ENCODE assay signal across 23 cellular contexts in the genomic region with DNA sequence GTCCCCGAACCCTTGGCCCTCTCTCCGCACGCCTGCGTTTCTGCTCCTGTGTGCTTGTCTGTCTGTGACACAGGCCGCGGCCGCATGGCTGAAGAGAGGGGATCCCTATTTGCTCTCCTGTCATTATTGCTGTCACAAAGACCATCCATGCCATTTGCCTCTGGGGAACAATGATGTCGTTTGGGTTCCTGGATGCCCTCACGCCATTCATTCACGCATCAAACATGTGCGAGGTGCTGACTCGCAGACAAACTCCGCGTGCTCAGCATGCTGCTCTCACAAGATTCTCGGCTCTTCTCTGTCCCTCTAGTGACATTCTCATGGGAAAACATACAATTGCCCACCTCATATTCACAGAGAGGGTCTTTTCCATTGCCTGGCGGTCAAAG.
DNase-seq lines count a peak whose midpoint lies in the region; ATAC-seq, FAIRE-seq and TF ChIP-seq lines count a peak whose summit lies in the region.
"Had no signal": no experiment of that assay in that cellular context is flagged by ENCODE, and none has a peak within 500 bp of the region (broad histone marks: within the 10 kb centered on the region; RNA-seq: fewer than 3 reads in every experiment).

No MANE protein-coding gene starts in this region.

- H3K4me1 ChIP-seq in right cardiac atrium (ENCODE audit: control insufficient read depth, insufficient read depth, low read length): no peaks in the 10 kb centered on the region
- no peaks in the 10 kb centered on the region for H3K4me1 ChIP-seq in lung (ENCODE audit: control insufficient read depth in 2 of 2, insufficient read depth in 2 of 2, low read length in 2 of 2)
- H3K4me1 ChIP-seq in testis: no peaks in the 10 kb centered on the region
- H3K4me1 ChIP-seq: adrenal gland, gastroesophageal sphincter, right lobe of liver, vagina had no signal

- ATAC-seq in right cardiac atrium (no peak), lung (ENCODE audit: insufficient read depth, low FRiP score) (no peak), GM18868 (IDR thresholded peaks at IDR 0.05; ENCODE audit: unreplicated experiment) (no peak)
- ATAC-seq: gastroesophageal sphincter, left cardiac atrium, right lobe of liver had no signal

- H3K4me1 Mint-ChIP-seq in activated CD4-positive, alpha-beta memory T cell treated with anti-CD3 and anti-CD28 coated beads, Interleukin-2, amount 10 ng/mL, durations not matched to agents 7 days and 5 days: peaks cover 34% of the 10 kb centered on the region

- CTCF ChIA-PET in activated CD4-positive, alpha-beta memory T cell treated with anti-CD3 and anti-CD28 coated beads, Interleukin-2, amount 10 ng/mL, durations not matched to agents 7 days and 5 days (lab: Charles Lee): no interaction called here

- no peaks in the 10 kb centered on the region for H3K36me3 ChIP-seq in lung (ENCODE audit: control insufficient read depth in 2 of 2, insufficient read depth in 2 of 2, low read length in 2 of 2)
- no peaks in the 10 kb centered on the region for H3K36me3 ChIP-seq in testis (ENCODE audit: low read depth, missing control alignments)
- H3K36me3 ChIP-seq: adrenal gland, gastroesophageal sphincter, right lobe of liver, vagina, WERI-Rb-1 had no signal

- DNase-seq in cardiac septum (ENCODE audit: low spot score): peak; percentile 65
- DNase-seq in right cardiac atrium: no peak
- no peak for DNase-seq in activated CD4-positive, alpha-beta memory T cell treated with anti-CD3 and anti-CD28 coated beads, Interleukin-2, amount 10 ng/mL, durations not matched to agents 7 days and 5 days
- peak; percentile 17 for DNase-seq in lung (ENCODE audit: low spot score)
- DNase-seq in testis: peak; percentile 6
- no peak for DNase-seq in HTR-8/SVneo (ENCODE audit: insufficient read length, low spot score)
- DNase-seq in SK-N-DZ (ENCODE audit: low spot score): no peak
- DNase-seq: dermis blood vessel endothelial cell, HFFc6, left cardiac atrium, NCI-H1092 treated with DMSO at 0.1 percent for 48 hours, NCI-H2081 treated with DMSO at 0.1 percent for 48 hours, right lobe of liver, substantia nigra, WERI-Rb-1 had no signal

- H3K4me3 ChIP-seq in right cardiac atrium (ENCODE audit: low read length) (no peak overlapping the region), lung (no peak overlapping the region), testis (no peak overlapping the region)
- H3K4me3 ChIP-seq: adrenal gland, gastroesophageal sphincter, mucosa of descending colon, right lobe of liver, vagina had no signal

- WGBS in right cardiac atrium: 91% methylated on average over 16 of the region's 16 CpGs
- 85 to 89% methylated on average over 16 of the region's 16 CpGs for WGBS in lung, 2 donors
- WGBS in testis, 2 donors: 90 to 91% methylated on average over 9 to 16 of the region's 16 CpGs

- H3K27me3 ChIP-seq in right cardiac atrium (ENCODE audit: control insufficient read depth, insufficient read depth) (no peaks in the 10 kb centered on the region), lung (ENCODE audit: control insufficient read depth, insufficient read depth) (no peaks in the 10 kb centered on the region), testis (no peaks in the 10 kb centered on the region)
- H3K27me3 ChIP-seq: adrenal gland, gastroesophageal sphincter, right lobe of liver, vagina had no signal

- TF ChIP-seq CTCF in lung (IDR thresholded peaks at IDR 0.05; ENCODE audit: control extremely low read depth, extremely low read depth): no peak
- TF ChIP-seq CTCF in testis (IDR thresholded peaks at IDR 0.05): no peak

- no peaks in the 10 kb centered on the region for H3K36me3 Mint-ChIP-seq in activated CD4-positive, alpha-beta memory T cell treated with anti-CD3 and anti-CD28 coated beads, Interleukin-2, amount 10 ng/mL, durations not matched to agents 7 days and 5 days (ENCODE audit: low read depth)

- no peaks in the 10 kb centered on the region for H3K9me3 Mint-ChIP-seq in activated CD4-positive, alpha-beta memory T cell treated with anti-CD3 and anti-CD28 coated beads, Interleukin-2, amount 10 ng/mL, durations not matched to agents 7 days and 5 days
- H3K9me3 Mint-ChIP-seq: HFFc6 had no signal

- H3K27ac ChIP-seq in right cardiac atrium (ENCODE audit: low read length): no peak overlapping the region
- H3K27ac ChIP-seq in lung (ENCODE audit: low read depth in 1 of 2, low read length in 1 of 2): no peak overlapping the region
- no peak overlapping the region for H3K27ac ChIP-seq in testis
- H3K27ac ChIP-seq: adrenal gland, gastroesophageal sphincter, right lobe of liver, RWPE1, vagina, WERI-Rb-1 had no signal

- no peak for TF ChIP-seq POLR2A in testis (IDR thresholded peaks at IDR 0.05)

- H3K27me3 Mint-ChIP-seq in activated CD4-positive, alpha-beta memory T cell treated with anti-CD3 and anti-CD28 coated beads, Interleukin-2, amount 10 ng/mL, durations not matched to agents 7 days and 5 days: peaks cover 5% of the 10 kb centered on the region

- no peaks in the 10 kb centered on the region for H3K9me3 ChIP-seq in right cardiac atrium (ENCODE audit: control insufficient read depth, low read length)
- no peaks in the 10 kb centered on the region for H3K9me3 ChIP-seq in lung (ENCODE audit: control insufficient read depth in 2 of 2, insufficient read depth in 1 of 2, low read length in 1 of 2)
- no peaks in the 10 kb centered on the region for H3K9me3 ChIP-seq in testis
- H3K9me3 ChIP-seq: adrenal gland, gastroesophageal sphincter, mucosa of descending colon, right lobe of liver, vagina had no signal

- POLR2A ChIA-PET in activated CD4-positive, alpha-beta memory T cell treated with anti-CD3 and anti-CD28 coated beads, Interleukin-2, amount 10 ng/mL, durations not matched to agents 7 days and 5 days (lab: Charles Lee): no interaction called here

- no peak overlapping the region for H3K4me3 Mint-ChIP-seq in activated CD4-positive, alpha-beta memory T cell treated with anti-CD3 and anti-CD28 coated beads, Interleukin-2, amount 10 ng/mL, durations not matched to agents 7 days and 5 days
- H3K4me3 Mint-ChIP-seq: HFFc6 had no signal

- H3K27ac Mint-ChIP-seq in activated CD4-positive, alpha-beta memory T cell treated with anti-CD3 and anti-CD28 coated beads, Interleukin-2, amount 10 ng/mL, durations not matched to agents 7 days and 5 days: peak overlapping the region; percentile 57
- H3K27ac Mint-ChIP-seq: HFFc6 had no signal

- FAIRE-seq in HTR-8/SVneo (lab: Jason Lieb, UNC): no peak
- FAIRE-seq: bronchial epithelial cell, D721Med had no signal

- intact Hi-C loops in cardiac septum (cut with DNase I) (no loop called here), right cardiac atrium (cut with DNase I) (no loop called here), testis (cut with DNase I; ENCODE audit: low total_unique reads) (no loop called here)

Comparison
In these comparisons a context has a peak if more than half of its experiments do, and no peak if none do; other contexts are left out.
1. DNase-seq: peak in cardiac septum (single experiment), lung (single experiment) and testis (single experiment); none in right cardiac atrium (0 of 3), activated CD4-positive, alpha-beta memory T cell treated with anti-CD3 and anti-CD28 coated beads, Interleukin-2, amount 10 ng/mL, durations not matched to agents 7 days and 5 days (single experiment), HTR-8/SVneo (single experiment) and SK-N-DZ (single experiment).